Comparison of ENCODE assay signal across 25 cellular contexts in the genomic region with DNA sequence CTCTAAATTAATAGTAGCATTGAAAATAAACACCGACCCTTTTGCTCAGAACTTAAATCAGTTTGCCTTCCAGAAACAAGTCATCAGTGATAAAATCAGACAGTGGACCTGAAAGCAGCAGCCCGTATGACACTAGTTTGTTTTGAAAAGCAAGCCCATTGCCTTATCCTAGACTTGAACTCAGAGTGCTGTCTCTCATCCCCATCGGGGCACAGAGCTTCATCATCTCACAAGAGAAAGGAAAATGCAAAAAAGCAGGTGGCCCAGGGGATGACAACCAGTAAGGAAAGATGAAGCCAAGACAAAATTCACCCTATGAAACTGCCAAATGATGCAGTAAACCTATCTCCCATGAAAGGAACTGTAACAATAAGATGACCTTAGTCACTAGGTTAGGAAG.
DNase-seq lines count a peak whose midpoint lies in the region; ATAC-seq and TF ChIP-seq lines count a peak whose summit lies in the region.
"Had no signal": no experiment of that assay in that cellular context is flagged by ENCODE, and none has a peak within 500 bp of the region (broad histone marks: within the 10 kb centered on the region; RNA-seq: fewer than 3 reads in every experiment).

No MANE protein-coding gene starts in this region.

- no peaks in the 10 kb centered on the region for H3K36me3 ChIP-seq in OCI-LY3 (replicated peaks; ENCODE audit: low read depth, low read length)
- no peaks in the 10 kb centered on the region for H3K36me3 ChIP-seq in neural progenitor cell
- H3K36me3 ChIP-seq: gastrocnemius medialis, left ventricle myocardium inferior, tibial artery had no signal

- peak overlapping the region; percentile 42; the same call in 1 of the 2 replicates for H3K9ac ChIP-seq in OCI-LY3 (ENCODE audit: low read length)
- no peak overlapping the region for H3K9ac ChIP-seq in neural progenitor cell
- H3K9ac ChIP-seq: GM23248 had no signal

- H2AFZ ChIP-seq in OCI-LY3 (ENCODE audit: low read depth, low read length) (no peak overlapping the region), neural progenitor cell (replicated peaks) (no peak overlapping the region)
- H2AFZ ChIP-seq: GM23248 had no signal

- H3K9me3 Mint-ChIP-seq in neural progenitor cell: no peaks in the 10 kb centered on the region
- H3K9me3 Mint-ChIP-seq: stimulated activated naive B cell treated with anti-CD40 and anti-IgM and Interleukin-4, amounts not matched to agents 10 μg/mL and 1 μg/mL and 100 μg/mL, for 72 hours had no signal

- H3K27ac ChIP-seq in OCI-LY3 (ENCODE audit: low read length) (peak overlapping the region; percentile 89), neural progenitor cell (no peak overlapping the region), foreskin keratinocyte (no peak overlapping the region)
- H3K27ac ChIP-seq: 22Rv1, epithelial cell of prostate, gastrocnemius medialis, GM23248, left ventricle myocardium inferior, tibial artery had no signal

- H3K79me2 ChIP-seq in OCI-LY3 (ENCODE audit: low read length) (no peaks in the 10 kb centered on the region), neural progenitor cell (ENCODE audit: low read depth) (no peaks in the 10 kb centered on the region)

- H3K4me1 Mint-ChIP-seq in neural progenitor cell: peaks cover 17% of the 10 kb centered on the region

- ATAC-seq in foreskin keratinocyte: no peak
- ATAC-seq: gastrocnemius medialis, right cardiac atrium had no signal

- no peak overlapping the region for H3K4me3 Mint-ChIP-seq in neural progenitor cell

- H3K36me3 Mint-ChIP-seq in neural progenitor cell: no peaks in the 10 kb centered on the region
- H3K36me3 Mint-ChIP-seq: stimulated activated naive B cell treated with anti-CD40 and anti-IgM and Interleukin-4, amounts not matched to agents 10 μg/mL and 1 μg/mL and 100 μg/mL, for 72 hours had no signal

- H3K4me2 ChIP-seq in OCI-LY3 (ENCODE audit: low read length) (peak overlapping the region; percentile 77), neural progenitor cell (no peak overlapping the region)

- no peaks in the 10 kb centered on the region for H3K27me3 Mint-ChIP-seq in neural progenitor cell (ENCODE audit: insufficient read depth, low read depth)

- H3K27me3 ChIP-seq in OCI-LY3 (ENCODE audit: low read depth, low read length): no peaks in the 10 kb centered on the region; the same call in 1 of the 2 replicates
- peaks cover 7% of the 10 kb centered on the region for H3K27me3 ChIP-seq in neural progenitor cell
- no peaks in the 10 kb centered on the region for H3K27me3 ChIP-seq in foreskin keratinocyte
- H3K27me3 ChIP-seq: gastrocnemius medialis, tibial artery had no signal

- H3K27ac Mint-ChIP-seq in neural progenitor cell: peak overlapping the region; percentile 44
- H3K27ac Mint-ChIP-seq: B cell; stimulated activated naive B cell treated with anti-CD40 and anti-IgM and Interleukin-4, amounts not matched to agents 10 μg/mL and 1 μg/mL and 100 μg/mL, for 72 hours had no signal

- H4K20me1 ChIP-seq in OCI-LY3 (ENCODE audit: insufficient read depth, low read length): no peaks in the 10 kb centered on the region
- no peaks in the 10 kb centered on the region for H4K20me1 ChIP-seq in neural progenitor cell (ENCODE audit: low read depth)

- no peaks in the 10 kb centered on the region for H3F3A ChIP-seq in neural progenitor cell (ENCODE audit: low read depth)

- H3K4me1 ChIP-seq in OCI-LY3 (ENCODE audit: low read length): peaks cover 22% of the 10 kb centered on the region
- no peaks in the 10 kb centered on the region for H3K4me1 ChIP-seq in neural progenitor cell
- peaks cover 11% of the 10 kb centered on the region for H3K4me1 ChIP-seq in foreskin keratinocyte
- H3K4me1 ChIP-seq: gastrocnemius medialis, left ventricle myocardium inferior, tibial artery had no signal

- peak overlapping the region; percentile 66 for H3K4me3 ChIP-seq in OCI-LY3 (ENCODE audit: low read length)
- H3K4me3 ChIP-seq in neural progenitor cell: no peak overlapping the region
- H3K4me3 ChIP-seq: gastrocnemius medialis, GM23248, left ventricle myocardium inferior, tibial artery had no signal

- TF ChIP-seq CTCF in OCI-LY3 (IDR thresholded peaks at IDR 0.05; ENCODE audit: low read depth, low read length) (no peak), neural progenitor cell (IDR thresholded peaks at IDR 0.05) (no peak), foreskin keratinocyte (conservative IDR thresholded peaks at IDR 0.05) (no peak)

- DNase-seq in DMS 273 (lab: John Stamatoyannopoulos, UW; ENCODE audit: unreplicated experiment): peak; percentile 45
- DNase-seq in DMS 273 treated with DMSO at 0.1 percent for 48 hours (lab: John Stamatoyannopoulos, UW): no peak
- DNase-seq in NAMALWA (ENCODE audit: low spot score): peak; percentile 15
- no peak for DNase-seq in neural progenitor cell (ENCODE audit: low spot score)
- DNase-seq in activated gamma-delta T cell (lab: John Stamatoyannopoulos, UW): no peak
- no peak for DNase-seq in foreskin keratinocyte
- DNase-seq in NCI-H187 treated with DMSO at 0.1 percent for 48 hours (lab: John Stamatoyannopoulos, UW): no peak
- DNase-seq: activated CD4-positive, CD25-positive, alpha-beta regulatory T cell; dermis blood vessel endothelial cell; gastrocnemius medialis; GM23248; IMR-90; left ventricle myocardium inferior; NCI-H226; nucleus accumbens; right cardiac atrium; SHP77; stimulated activated CD4-positive, alpha-beta T cell treated with anti-CD3 and anti-CD28 coated beads, Interleukin-15, amount 100 ng/mL, for 24 hours; stimulated activated naive B cell treated with anti-CD40 and anti-IgM and Interleukin-4, amounts not matched to agents 10 μg/mL and 1 μg/mL and 100 μg/mL, for 72 hours; T-helper 2 cell; tibial artery had no signal

- H3K9me3 ChIP-seq in OCI-LY3 (ENCODE audit: insufficient read depth, low read length) (no peaks in the 10 kb centered on the region), neural progenitor cell (ENCODE audit: low read depth) (no peaks in the 10 kb centered on the region)
- H3K9me3 ChIP-seq: gastrocnemius medialis, left ventricle myocardium inferior, tibial artery had no signal

Comparison
In these comparisons a context has a peak if more than half of its experiments do, and no peak if none do; other contexts are left out.
1. DNase-seq: peak in DMS 273 (single experiment) and NAMALWA (single experiment); none in DMS 273 treated with DMSO at 0.1 percent for 48 hours (single experiment), neural progenitor cell (single experiment), activated gamma-delta T cell (single experiment), foreskin keratinocyte (0 of 2) and NCI-H187 treated with DMSO at 0.1 percent for 48 hours (single experiment).